13 cellular contexts compared by ENCODE assay signal in the genomic region with DNA sequence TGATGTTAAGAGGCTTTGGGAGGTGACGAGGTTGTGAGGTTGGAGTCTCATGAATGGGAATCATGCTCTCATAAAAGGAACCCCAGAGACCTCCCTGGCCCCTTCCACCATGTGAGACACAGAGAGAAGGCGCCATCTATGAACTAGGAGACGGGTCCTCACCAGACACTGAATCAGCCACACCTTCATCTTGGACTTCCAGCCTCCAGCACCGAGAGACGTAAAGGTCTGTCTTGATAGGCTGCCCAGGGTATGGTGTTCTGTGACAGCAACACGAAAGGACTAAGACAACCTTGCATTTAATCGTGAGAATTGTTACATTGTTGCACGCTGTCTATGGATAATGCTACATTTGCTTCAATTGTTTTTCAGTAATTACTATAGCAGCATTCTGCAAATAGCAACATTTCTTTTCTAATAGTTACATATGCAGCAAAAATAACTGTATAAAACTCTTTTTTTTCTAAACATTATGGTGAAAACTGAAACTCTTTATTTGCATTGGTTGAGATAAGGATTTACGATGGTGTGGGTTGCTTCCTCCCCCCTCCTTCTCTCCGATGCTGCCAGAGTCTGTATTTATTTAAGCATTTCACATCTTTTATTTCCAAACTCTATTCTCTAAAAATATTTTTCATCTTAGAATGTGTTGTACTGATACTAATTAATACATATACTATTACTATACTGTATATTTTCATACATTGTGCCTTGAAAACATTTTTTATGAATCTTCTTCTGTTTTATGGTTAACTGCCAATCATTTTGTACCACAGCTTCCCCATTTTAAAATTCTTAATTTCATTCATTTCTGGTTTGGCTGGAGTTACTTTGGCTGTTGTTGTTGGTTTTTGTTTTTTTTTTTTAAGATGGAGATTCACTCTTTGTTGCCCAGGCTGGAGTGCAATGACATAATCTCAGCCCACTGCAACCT. TPM values are rescaled to one million over a fixed set of nuclear protein-coding genes. Genes with fewer than 3 reads are reported as not detected.
DNase-seq lines count a peak whose midpoint lies in the region; ATAC-seq, FAIRE-seq and TF ChIP-seq lines count a peak whose summit lies in the region.
"Had no signal": no experiment of that assay in that cellular context is flagged by ENCODE, and none has a peak within 500 bp of the region (broad histone marks: within the 10 kb centered on the region; RNA-seq: fewer than 3 reads in every experiment).

No MANE protein-coding gene starts in this region.

- no peak for TF ChIP-seq POLR2A in GM12892 (IDR thresholded peaks at IDR 0.05; ENCODE audit: low read depth, low read length)

- TF ChIP-seq CTCF in HEK293 (tag by site-specific recombination; IDR thresholded peaks at IDR 0.05) (no peak), hepatocyte (IDR thresholded peaks at IDR 0.05; ENCODE audit: poor library complexity) (no peak)

- no peak for ATAC-seq in HG02970 (IDR thresholded peaks at IDR 0.05; ENCODE audit: low FRiP score, unreplicated experiment)
- ATAC-seq: HCT116, right cardiac atrium had no signal

- POLR2A ChIA-PET in HEK293 (lab: Yijun Ruan, JAX) = no interaction called here

- DNase-seq in GM12892 (ENCODE audit: insufficient read length) = no peak
- peak; percentile 11 for DNase-seq in NCI-H526 treated with DMSO at 0.1 percent for 48 hours (lab: John Stamatoyannopoulos, UW)
- DNase-seq in hepatocyte (ENCODE audit: low spot score) = no peak
- no peak for DNase-seq in H4 (ENCODE audit: low spot score)
- DNase-seq in HuH-7 (ENCODE audit: low spot score) = no peak
- no peak for DNase-seq in SKM-1 treated with dmso at 0.1 percent for 144 hours (lab: John Stamatoyannopoulos, UW; ENCODE audit: unreplicated experiment)
- DNase-seq: right cardiac atrium had no signal

- CTCF ChIA-PET in HEK293 (lab: Yijun Ruan, JAX) = no interaction called here

- H3K9me2 ChIP-seq in hepatocyte (replicated peaks; ENCODE audit: insufficient read depth) = no peaks in the 10 kb centered on the region

- H3K36me3 ChIP-seq in HEK293 (ENCODE audit: control insufficient read depth in 2 of 2, insufficient read depth in 1 of 2, low read length in 2 of 2) (no peaks in the 10 kb centered on the region), hepatocyte (replicated peaks; ENCODE audit: insufficient read depth, low read depth) (no peaks in the 10 kb centered on the region)

- H3K27me3 ChIP-seq in hepatocyte = no peaks in the 10 kb centered on the region

- H3K4me2 ChIP-seq in hepatocyte = peak overlapping the region; percentile 43

- 44% methylated on average over 10 of the region's 10 CpGs for WGBS in hepatocyte (ENCODE audit: low lambda C conversion rate, missing lambda C conversion rate)

- H4K20me1 ChIP-seq in hepatocyte (ENCODE audit: insufficient read depth, poor library complexity, severe bottlenecking) = no peaks in the 10 kb centered on the region

- H3K4me3 ChIP-seq in HEK293 (ENCODE audit: low read depth, low read length) = no peak overlapping the region
- no peak overlapping the region for H3K4me3 ChIP-seq in hepatocyte

- peak; percentile 89 for FAIRE-seq in GM12892 (lab: Jason Lieb, UNC)
- FAIRE-seq: GM18507 had no signal

- H3K9me3 ChIP-seq in HEK293 (ENCODE audit: control insufficient read depth, insufficient read depth, low read depth, low read length) = no peaks in the 10 kb centered on the region; the same call in 1 of the 2 replicates
- H3K9me3 ChIP-seq in hepatocyte (ENCODE audit: low read depth) = no peaks in the 10 kb centered on the region

- no peaks in the 10 kb centered on the region for H3K79me2 ChIP-seq in hepatocyte

- no peak overlapping the region for H3K27ac ChIP-seq in HEK293 (ENCODE audit: extremely low read depth, low read depth, low read length)
- no peak overlapping the region for H3K27ac ChIP-seq in hepatocyte
- H3K27ac ChIP-seq: epithelial cell of prostate had no signal

- H3K4me1 ChIP-seq in HEK293 (ENCODE audit: control insufficient read depth, insufficient read depth, low read length) (peaks cover 3% of the 10 kb centered on the region; the same call in 1 of the 2 replicates), hepatocyte (ENCODE audit: insufficient read depth) (no peaks in the 10 kb centered on the region)

- H2AFZ ChIP-seq in hepatocyte = no peak overlapping the region

TF ChIP-seq in HEK293, 187 proteins besides CTCF, POLR2A, EP300 and RAD21:
- TF ChIP-seq ZNF610 (tag by site-specific recombination; IDR thresholded peaks at IDR 0.05; ENCODE audit: borderline replicate concordance) (no peak), EGR2 (tag by site-specific recombination; IDR thresholded peaks at IDR 0.05; ENCODE audit: low read depth) (peak; percentile 43; the same call in 1 of the 2 replicates), ZFHX2 (tag by site-specific recombination; conservative IDR thresholded peaks at IDR 0.05) (peak; percentile 23; the same call in 1 of the 2 replicates)
- TF ChIP-seq, protein P1, sequence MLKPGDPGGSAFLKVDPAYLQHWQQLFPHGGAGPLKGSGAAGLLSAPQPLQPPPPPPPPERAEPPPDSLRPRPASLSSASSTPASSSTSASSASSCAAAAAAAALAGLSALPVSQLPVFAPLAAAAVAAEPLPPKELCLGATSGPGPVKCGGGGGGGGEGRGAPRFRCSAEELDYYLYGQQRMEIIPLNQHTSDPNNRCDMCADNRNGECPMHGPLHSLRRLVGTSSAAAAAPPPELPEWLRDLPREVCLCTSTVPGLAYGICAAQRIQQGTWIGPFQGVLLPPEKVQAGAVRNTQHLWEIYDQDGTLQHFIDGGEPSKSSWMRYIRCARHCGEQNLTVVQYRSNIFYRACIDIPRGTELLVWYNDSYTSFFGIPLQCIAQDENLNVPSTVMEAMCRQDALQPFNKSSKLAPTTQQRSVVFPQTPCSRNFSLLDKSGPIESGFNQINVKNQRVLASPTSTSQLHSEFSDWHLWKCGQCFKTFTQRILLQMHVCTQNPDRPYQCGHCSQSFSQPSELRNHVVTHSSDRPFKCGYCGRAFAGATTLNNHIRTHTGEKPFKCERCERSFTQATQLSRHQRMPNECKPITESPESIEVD (tag by site-specific recombination; IDR thresholded peaks at IDR 0.05) = peak; percentile 84

RNA-seq across cellular contexts. Expression of gene AKAP17A, which starts 26.4 kb away (rescaled TPM):
- polyA plus RNA-seq in GM12892 (2012; ENCODE audit: missing spikeins) = 29.9 TPM
- total RNA-seq in hepatocyte = 28.4 and 46.3 TPM in 2 replicates
- 85.2 and 98.6 TPM in 2 replicates for polyA plus RNA-seq in hepatocyte
- total RNA-seq in H4 (2014; rRNA removed; shearing (Covaris generic)) = 12.7 and 13.5 TPM in 2 replicates

RNA-seq across cellular contexts. Expression of gene P2RY8, which starts 28.0 kb away (rescaled TPM):
- polyA plus RNA-seq in GM12892 (2012; ENCODE audit: missing spikeins) = 31.4 TPM
- total RNA-seq in hepatocyte = 0.07 TPM in 1 of 2 replicates, not detected in the other
- polyA plus RNA-seq in hepatocyte = 0.54 TPM in 1 of 2 replicates, not detected in the other
- 0.25 TPM in 1 of 2 replicates, not detected in the other for total RNA-seq in H4 (2014; rRNA removed; shearing (Covaris generic))
- total RNA-seq: SK-MEL-5 had no signal

RNA-seq across cellular contexts. Expression of gene ASMT, which starts 49.8 kb away (rescaled TPM):
- polyA plus RNA-seq in GM12892 (2012; ENCODE audit: missing spikeins) = 8.6 TPM
- not detected in 2 replicates for total RNA-seq in hepatocyte
- polyA plus RNA-seq in hepatocyte = not detected in 2 replicates
- total RNA-seq in H4 (2014; rRNA removed; shearing (Covaris generic)) = not detected in 2 replicates
- total RNA-seq: right cardiac atrium had no signal
- polyA plus RNA-seq: right cardiac atrium had no signal
